ENCODE assay signal across 19 cellular contexts in the genomic region with DNA sequence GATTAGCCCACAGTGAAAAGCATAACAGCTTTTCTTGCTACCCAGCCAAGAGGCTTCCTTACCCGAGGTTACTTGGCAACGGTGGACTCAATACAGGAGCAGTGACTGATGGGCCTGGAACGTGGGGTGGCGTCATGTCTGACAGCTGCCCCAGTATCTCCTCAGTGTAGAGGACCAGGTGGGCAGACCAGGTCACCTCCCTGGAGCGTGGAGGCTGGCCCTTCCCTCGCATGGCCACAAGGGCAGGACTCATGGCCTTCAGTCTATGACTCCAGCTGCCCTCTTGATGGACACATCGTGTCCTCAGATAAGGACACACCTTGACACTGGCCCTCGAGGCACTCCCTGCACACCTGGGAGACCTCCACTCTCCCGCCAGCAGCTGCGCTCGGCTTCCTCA. TPM values are rescaled to one million over a fixed set of nuclear protein-coding genes. Genes with fewer than 3 reads are reported as not detected.
DNase-seq lines count a peak whose midpoint lies in the region; ATAC-seq and TF ChIP-seq lines count a peak whose summit lies in the region.
"Had no signal": no experiment of that assay in that cellular context is flagged by ENCODE, and none has a peak within 500 bp of the region (broad histone marks: within the 10 kb centered on the region; RNA-seq: fewer than 3 reads in every experiment).

No MANE protein-coding gene starts in this region.

- no peaks in the 10 kb centered on the region for H3K9me2 ChIP-seq in PC-9 (ENCODE audit: insufficient read depth)

- no peak overlapping the region for H3K27ac Mint-ChIP-seq in activated T-cell treated with anti-CD3 and anti-CD28 coated beads, Interleukin-2, amount 50 U/mL, for 24 hours

- no peaks in the 10 kb centered on the region for H3K79me2 ChIP-seq in PC-9 (ENCODE audit: low read depth)

- peak; percentile 13 for DNase-seq in activated T-cell treated with anti-CD3 and anti-CD28 coated beads, Interleukin-2, amount 50 U/mL, for 24 hours
- no peak for DNase-seq in activated T-cell treated with anti-CD3 and anti-CD28 coated beads, Interleukin-2, amount 50 U/mL, for 4 hours
- DNase-seq in PC-9 (peak; percentile 43 to 57), foreskin keratinocyte (peak in 1 of 2 donors; percentile 35), NOMO-1 (lab: John Stamatoyannopoulos, UW; ENCODE audit: unreplicated experiment in 2 of 2) (no peak)
- DNase-seq in activated CD4-positive, alpha-beta T cell treated with anti-CD3 and anti-CD28 coated beads, Interleukin-2, amount 50 U/mL, for 48 hours = no peak
- DNase-seq: HCEC 1CT, Kasumi-1, NCI-H1436, NCI-H2029, NCI-H2171 treated with DMSO at 0.1 percent for 48 hours, NCI-H748 treated with DMSO at 0.1 percent for 48 hours, SW 1271 had no signal

- H3K4me1 ChIP-seq in PC-9 (replicated peaks; ENCODE audit: insufficient read depth) (no peaks in the 10 kb centered on the region), foreskin keratinocyte (no peaks in the 10 kb centered on the region)

- no peak overlapping the region for H3K27ac ChIP-seq in PC-9
- H3K27ac ChIP-seq in foreskin keratinocyte = no peak overlapping the region
- H3K27ac ChIP-seq: BLaER1 treated with 17β-estradiol and CSF1 and Interleukin-3, amounts not matched to agents 10 nM and 100 nM; SJSA1 had no signal

- no TSS peak for BruUV-seq in PC-9 (replicated peaks; lab: Mats Ljungman, UMichigan)

- no peak overlapping the region for H2AFZ ChIP-seq in PC-9

- no peak for TF ChIP-seq CTCF in PC-9 (conservative IDR thresholded peaks at IDR 0.05)
- no peak for TF ChIP-seq CTCF in foreskin keratinocyte (conservative IDR thresholded peaks at IDR 0.05)

- ATAC-seq in activated T-cell treated with anti-CD3 and anti-CD28 coated beads, Interleukin-2, amount 50 U/mL, for 4 hours = no peak
- ATAC-seq in foreskin keratinocyte (peak; percentile 69), GM21619 (IDR thresholded peaks at IDR 0.05; ENCODE audit: unreplicated experiment) (no peak), HG03039 (IDR thresholded peaks at IDR 0.05; ENCODE audit: unreplicated experiment) (no peak)

- H3F3A ChIP-seq in PC-9 (ENCODE audit: insufficient read depth, low read depth) = peaks cover 3% of the 10 kb centered on the region

- no peaks in the 10 kb centered on the region for H3K9me3 ChIP-seq in PC-9 (ENCODE audit: insufficient read depth, low read depth)
- H3K9me3 ChIP-seq: BLaER1 treated with 17β-estradiol and CSF1 and Interleukin-3, amounts not matched to agents 10 nM and 100 nM; SJSA1 had no signal

- no peak overlapping the region for H3K4me3 Mint-ChIP-seq in activated T-cell treated with anti-CD3 and anti-CD28 coated beads, Interleukin-2, amount 50 U/mL, for 24 hours
- H3K4me3 Mint-ChIP-seq in activated T-cell treated with anti-CD3 and anti-CD28 coated beads, Interleukin-2, amount 50 U/mL, for 4 hours = no peak overlapping the region

- no peaks in the 10 kb centered on the region for H3K36me3 ChIP-seq in PC-9 (ENCODE audit: low read depth)
- H3K36me3 ChIP-seq: BLaER1 treated with 17β-estradiol and CSF1 and Interleukin-3, amounts not matched to agents 10 nM and 100 nM; SJSA1 had no signal

- peaks cover 2% of the 10 kb centered on the region for H3K4me1 Mint-ChIP-seq in activated T-cell treated with anti-CD3 and anti-CD28 coated beads, Interleukin-2, amount 50 U/mL, for 24 hours (ENCODE audit: low read depth)
- peaks cover 2% of the 10 kb centered on the region for H3K4me1 Mint-ChIP-seq in activated T-cell treated with anti-CD3 and anti-CD28 coated beads, Interleukin-2, amount 50 U/mL, for 4 hours (ENCODE audit: low read depth)

- H3K36me3 Mint-ChIP-seq in activated T-cell treated with anti-CD3 and anti-CD28 coated beads, Interleukin-2, amount 50 U/mL, for 24 hours (ENCODE audit: low read depth) = no peaks in the 10 kb centered on the region
- H3K36me3 Mint-ChIP-seq in activated T-cell treated with anti-CD3 and anti-CD28 coated beads, Interleukin-2, amount 50 U/mL, for 4 hours (ENCODE audit: insufficient read depth) = no peaks in the 10 kb centered on the region
- H3K36me3 Mint-ChIP-seq: CD8-positive, alpha-beta memory T cell had no signal

- H3K9me3 Mint-ChIP-seq in activated T-cell treated with anti-CD3 and anti-CD28 coated beads, Interleukin-2, amount 50 U/mL, for 24 hours = no peaks in the 10 kb centered on the region
- no peaks in the 10 kb centered on the region for H3K9me3 Mint-ChIP-seq in activated T-cell treated with anti-CD3 and anti-CD28 coated beads, Interleukin-2, amount 50 U/mL, for 4 hours
- H3K9me3 Mint-ChIP-seq: CD8-positive, alpha-beta memory T cell had no signal

- H4K20me1 ChIP-seq in PC-9 (ENCODE audit: insufficient read depth) = no peaks in the 10 kb centered on the region
- H4K20me1 ChIP-seq: BLaER1 treated with 17β-estradiol and CSF1 and Interleukin-3, amounts not matched to agents 10 nM and 100 nM had no signal

- H3K27me3 ChIP-seq in PC-9 (ENCODE audit: insufficient read depth, low read depth) = no peaks in the 10 kb centered on the region
- peaks cover 18% of the 10 kb centered on the region for H3K27me3 ChIP-seq in foreskin keratinocyte
- H3K27me3 ChIP-seq: BLaER1 treated with 17β-estradiol and CSF1 and Interleukin-3, amounts not matched to agents 10 nM and 100 nM had no signal

- POLR2A ChIA-PET in PC-9 (lab: Charles Lee; ENCODE audit: unreplicated experiment) = no interaction called here

- no peak overlapping the region for H3K4me2 ChIP-seq in PC-9

- no peaks in the 10 kb centered on the region for H3K27me3 Mint-ChIP-seq in activated T-cell treated with anti-CD3 and anti-CD28 coated beads, Interleukin-2, amount 50 U/mL, for 24 hours
- H3K27me3 Mint-ChIP-seq in activated T-cell treated with anti-CD3 and anti-CD28 coated beads, Interleukin-2, amount 50 U/mL, for 4 hours (ENCODE audit: low read depth) = peaks cover 4% of the 10 kb centered on the region

- H3K4me3 ChIP-seq in PC-9 = no peak overlapping the region
- H3K4me3 ChIP-seq: BLaER1 treated with 17β-estradiol and CSF1 and Interleukin-3, amounts not matched to agents 10 nM and 100 nM; SJSA1 had no signal

- intact Hi-C loops in PC-9 (cut with micrococcal nuclease; ENCODE audit: unreplicated experiment) = no loop called here

- CTCF ChIA-PET in PC-9 (lab: Charles Lee) = no interaction called here

RNA-seq across cellular contexts. Expression of a gene that starts 6.4 kb away (rescaled TPM):
- under 1 TPM; 0.46 to 0.74 (median 0.54) TPM for total RNA-seq in activated T-cell treated with anti-CD3 and anti-CD28 coated beads, Interleukin-2, amount 50 U/mL, for 4 hours
- 0.30 and 0.48 TPM in 2 replicates for total RNA-seq in PC-9 (2021)
- total RNA-seq in foreskin keratinocyte = 0.21 and 0.37 TPM in 2 replicates
- polyA plus RNA-seq in foreskin keratinocyte = 0.20 and 0.41 TPM in 2 replicates
- total RNA-seq: NCI-H460 had no signal

RNA-seq across cellular contexts. Expression of a gene that starts 40.1 kb away (rescaled TPM):
- 10 to 100 TPM in 2 of 3 donors, 1 to 10 TPM in 1; 9.2 to 12.5 (median 11.8) TPM for total RNA-seq in activated T-cell treated with anti-CD3 and anti-CD28 coated beads, Interleukin-2, amount 50 U/mL, for 4 hours
- 8.5 and 8.8 TPM in 2 replicates for total RNA-seq in PC-9 (2021)
- total RNA-seq in foreskin keratinocyte = 3.6 and 3.7 TPM in 2 replicates
- polyA plus RNA-seq in foreskin keratinocyte = 1.8 and 2.4 TPM in 2 replicates

Comparison
In these comparisons a context has a peak if more than half of its experiments do, and no peak if none do; other contexts are left out.
1. DNase-seq: peak in activated T-cell treated with anti-CD3 and anti-CD28 coated beads, Interleukin-2, amount 50 U/mL, for 24 hours (single experiment) and PC-9 (2 of 2); none in activated T-cell treated with anti-CD3 and anti-CD28 coated beads, Interleukin-2, amount 50 U/mL, for 4 hours (single experiment), NOMO-1 (0 of 2) and activated CD4-positive, alpha-beta T cell treated with anti-CD3 and anti-CD28 coated beads, Interleukin-2, amount 50 U/mL, for 48 hours (0 of 2).